1 cellular context compared by ENCODE assay signal in the genomic region with DNA sequence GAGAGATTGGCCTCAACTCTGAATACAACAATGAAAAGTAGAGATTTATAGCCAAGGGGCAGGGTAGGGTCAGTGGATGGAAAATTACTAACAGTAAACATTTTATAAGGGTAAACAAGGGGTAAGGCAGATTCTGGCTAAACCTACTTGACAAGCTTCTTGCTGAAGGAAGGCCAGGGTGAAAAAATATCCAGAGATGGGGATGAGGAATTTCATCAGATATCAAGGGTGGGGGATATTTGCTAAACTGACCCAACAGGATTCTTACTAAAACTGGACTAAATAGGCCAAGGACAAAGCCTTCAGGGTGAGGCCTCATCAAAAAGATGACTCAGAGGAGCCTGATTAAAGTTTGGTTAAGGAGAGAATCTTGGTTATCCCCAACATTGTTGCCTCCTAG.
TF ChIP-seq lines count a peak whose summit lies in the region.

No MANE protein-coding gene starts in this region.

TF ChIP-seq in IMR-90, 13 proteins besides CTCF, POLR2A, EP300 and RAD21 (continued from another document):
- TF ChIP-seq, protein P1, sequence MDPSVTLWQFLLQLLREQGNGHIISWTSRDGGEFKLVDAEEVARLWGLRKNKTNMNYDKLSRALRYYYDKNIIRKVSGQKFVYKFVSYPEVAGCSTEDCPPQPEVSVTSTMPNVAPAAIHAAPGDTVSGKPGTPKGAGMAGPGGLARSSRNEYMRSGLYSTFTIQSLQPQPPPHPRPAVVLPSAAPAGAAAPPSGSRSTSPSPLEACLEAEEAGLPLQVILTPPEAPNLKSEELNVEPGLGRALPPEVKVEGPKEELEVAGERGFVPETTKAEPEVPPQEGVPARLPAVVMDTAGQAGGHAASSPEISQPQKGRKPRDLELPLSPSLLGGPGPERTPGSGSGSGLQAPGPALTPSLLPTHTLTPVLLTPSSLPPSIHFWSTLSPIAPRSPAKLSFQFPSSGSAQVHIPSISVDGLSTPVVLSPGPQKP (IDR thresholded peaks at IDR 0.05; ENCODE audit: borderline replicate concordance, low read depth, low read length) = no peak
- TF ChIP-seq RFX5 (IDR thresholded peaks at IDR 0.05; ENCODE audit: low read depth, low read length) = no peak
- TF ChIP-seq RCOR1 (IDR thresholded peaks at IDR 0.05; ENCODE audit: insufficient replicate concordance, low read length) = no peak
- TF ChIP-seq MAFK (IDR thresholded peaks at IDR 0.05; ENCODE audit: low read depth, low read length) = no peak
- TF ChIP-seq FOS (IDR thresholded peaks at IDR 0.05; ENCODE audit: low read depth, low read length) = no peak
- no peak for TF ChIP-seq BHLHE40 (IDR thresholded peaks at IDR 0.05; ENCODE audit: low read depth, low read length)
- no peak for TF ChIP-seq MAZ (IDR thresholded peaks at IDR 0.05; ENCODE audit: borderline replicate concordance, low read depth, low read length)
- TF ChIP-seq SMC3 (IDR thresholded peaks at IDR 0.05; ENCODE audit: low read depth, low read length) = no peak
- TF ChIP-seq CEBPB (IDR thresholded peaks at IDR 0.05; ENCODE audit: low read depth, low read length) = no peak
- no peak for TF ChIP-seq MXI1 (IDR thresholded peaks at IDR 0.05; ENCODE audit: borderline replicate concordance, low read depth, low read length)
- TF ChIP-seq NFE2L2 (IDR thresholded peaks at IDR 0.05; ENCODE audit: low read depth, low read length) = no peak
